Comparison of ENCODE assay signal across 9 cellular contexts in genomic region chr11:66976048-66976467, GRCh38. TPM values are rescaled to one million over a fixed set of nuclear protein-coding genes. Genes with fewer than 3 reads are reported as not detected.
DNase-seq lines count a peak whose midpoint lies in the region; ATAC-seq, FAIRE-seq and TF ChIP-seq lines count a peak whose summit lies in the region.
"Had no signal": no experiment of that assay in that cellular context is flagged by ENCODE, and none has a peak within 500 bp of the region (broad histone marks: within the 10 kb centered on the region; RNA-seq: fewer than 3 reads in every experiment).

No MANE protein-coding gene starts in this region.

- no TSS peak for BruUV-seq in endothelial cell of umbilical vein (replicated peaks; lab: Mats Ljungman, UMichigan)

- TF ChIP-seq POLR2A in endothelial cell of umbilical vein (IDR thresholded peaks at IDR 0.05; ENCODE audit: low read depth, low read length), result no peak

- intact Hi-C loops in endothelial cell of umbilical vein (cut with micrococcal nuclease), result loop anchor here (1.0 kb wide), 2 partner anchors 142 to 282 kb away; no protein-coding TSS in a partner anchor

- H3K9ac ChIP-seq in OCI-LY1 (ENCODE audit: low read length), result no peak overlapping the region
- no peak overlapping the region for H3K9ac ChIP-seq in endothelial cell of umbilical vein (replicated peaks; ENCODE audit: extremely low read depth, insufficient read depth, low read length)

- no peak for ATAC-seq in GM18858 (IDR thresholded peaks at IDR 0.05; ENCODE audit: unreplicated experiment)
- ATAC-seq in HG03354 (IDR thresholded peaks at IDR 0.05; ENCODE audit: poor library complexity, severe bottlenecking, unreplicated experiment), result no peak

- DNase-seq in NCI-H510A treated with DMSO at 0.1 percent for 48 hours (lab: John Stamatoyannopoulos, UW) (peak; percentile 20), NCI-H510A (lab: John Stamatoyannopoulos, UW) (no peak), endothelial cell of umbilical vein (ENCODE audit: low read depth, low spot score) (peak; percentile 51)
- peak; percentile 40 for DNase-seq in stimulated activated CD4-positive, alpha-beta T cell treated with anti-CD3 and anti-CD28 coated beads, Interleukin-1b, Interleukin-23, amount 100 ng/mL, for 48 hours
- no peak for DNase-seq in effector CD8-positive, alpha-beta T cell (lab: John Stamatoyannopoulos, UW)

- H3K79me2 ChIP-seq in OCI-LY1 (ENCODE audit: insufficient read depth, low read length) (no peaks in the 10 kb centered on the region), endothelial cell of umbilical vein (ENCODE audit: control insufficient read depth, insufficient read depth, low read length) (no peaks in the 10 kb centered on the region)

- H4K20me1 ChIP-seq in OCI-LY1 (ENCODE audit: insufficient read depth, low read length) (no peaks in the 10 kb centered on the region), endothelial cell of umbilical vein (replicated peaks; ENCODE audit: control insufficient read depth, extremely low read depth, insufficient read depth, low read length) (no peaks in the 10 kb centered on the region)

- H2AFZ ChIP-seq in OCI-LY1 (ENCODE audit: low read length) (no peak overlapping the region), endothelial cell of umbilical vein (ENCODE audit: low read depth, low read length) (no peak overlapping the region)

- TF ChIP-seq CTCF in OCI-LY1 (IDR thresholded peaks at IDR 0.05; ENCODE audit: low read length), result peak; percentile 68
- peak; percentile 69 to 82 for TF ChIP-seq CTCF in endothelial cell of umbilical vein (IDR thresholded peaks at IDR 0.05; ENCODE audit: extremely low read depth in 1 of 2, insufficient read depth in 1 of 2, low read depth in 1 of 2, low read length in 2 of 2)

- CTCF ChIA-PET in endothelial cell of umbilical vein (lab: Charles Lee), result interaction anchor here (0.7 to 2.8 kb wide), 40 partner anchors 8 to 298 kb away, joined by 3 to 49 read pairs (median 4); partner anchors contain the start of genes PC and RCE1

- H3K27me3 ChIP-seq in OCI-LY1 (ENCODE audit: insufficient read depth, low read length) (no peaks in the 10 kb centered on the region; the same call in 1 of the 2 replicates), endothelial cell of umbilical vein (ENCODE audit: control insufficient read depth in 2 of 2, insufficient read depth in 2 of 2, low read length in 2 of 2) (no peaks in the 10 kb centered on the region)

- dilution Hi-C loops in endothelial cell of umbilical vein (cut with MboI; ENCODE audit: extremely low pct_ligation_motif_present, low sequenced_read_pairs), result no loop called here

- H3K9me2 ChIP-seq in OCI-LY1 (ENCODE audit: low read depth, low read length), result no peaks in the 10 kb centered on the region

- H3K36me3 ChIP-seq in OCI-LY1 (ENCODE audit: insufficient read depth, low read length) (no peaks in the 10 kb centered on the region; the same call in 1 of the 2 replicates), endothelial cell of umbilical vein (ENCODE audit: control insufficient read depth in 2 of 2, extremely low read depth in 1 of 2, insufficient read depth in 2 of 2, low read length in 2 of 2) (no peaks in the 10 kb centered on the region)

- H3K9me1 ChIP-seq in endothelial cell of umbilical vein (replicated peaks; ENCODE audit: control insufficient read depth, extremely low read depth, insufficient read depth, low read length), result no peaks in the 10 kb centered on the region

- H3K4me3 ChIP-seq in OCI-LY1 (ENCODE audit: low read depth, low read length, poor library complexity, severe bottlenecking), result no peak overlapping the region
- H3K4me3 ChIP-seq in endothelial cell of umbilical vein (replicated peaks in 1 of 3; ENCODE audit: insufficient read depth in 1 of 3, low read depth in 1 of 3, low read length in 3 of 3), result no peak overlapping the region

- H3K4me2 ChIP-seq in OCI-LY1 (ENCODE audit: low read length), result no peak overlapping the region
- no peak overlapping the region for H3K4me2 ChIP-seq in endothelial cell of umbilical vein (ENCODE audit: insufficient read depth, low read length)

- H3K9me3 ChIP-seq in OCI-LY1 (ENCODE audit: low read length) (peaks cover 4% of the 10 kb centered on the region; the same call in 1 of the 2 replicates), endothelial cell of umbilical vein (replicated peaks; ENCODE audit: control insufficient read depth, insufficient read depth, low read length) (no peaks in the 10 kb centered on the region)

- no peak for FAIRE-seq in endothelial cell of umbilical vein (lab: Jason Lieb, UNC)

- H3K4me1 ChIP-seq in OCI-LY1 (ENCODE audit: insufficient read depth, low read length, severe bottlenecking) (no peaks in the 10 kb centered on the region), endothelial cell of umbilical vein (ENCODE audit: control insufficient read depth, extremely low read depth, insufficient read depth, low read length) (peaks cover 4% of the 10 kb centered on the region)

- H3K27ac ChIP-seq in OCI-LY1 (ENCODE audit: low read depth, low read length, poor library complexity, severe bottlenecking) (no peak overlapping the region), endothelial cell of umbilical vein (ENCODE audit: insufficient read depth, low read depth, low read length) (no peak overlapping the region)

- POLR2A ChIA-PET in endothelial cell of umbilical vein (lab: Charles Lee), result no interaction called here

- no peaks in the 10 kb centered on the region for H3F3A ChIP-seq in OCI-LY1 (ENCODE audit: insufficient read depth, low read length)

TF ChIP-seq in endothelial cell of umbilical vein, 7 proteins besides CTCF, POLR2A, EP300 and RAD21:
- TF ChIP-seq EZH2 (IDR thresholded peaks at IDR 0.05; ENCODE audit: borderline replicate concordance, low read depth, low read length, severe bottlenecking), result no peak
- no peak for TF ChIP-seq JUN (IDR thresholded peaks at IDR 0.05; ENCODE audit: borderline replicate concordance, insufficient read depth, insufficient read length, low read depth)
- TF ChIP-seq GATA2 (IDR thresholded peaks at IDR 0.05; ENCODE audit: insufficient read depth, insufficient read length, low read depth, low read length), result no peak
- no peak for TF ChIP-seq POLR2AphosphoS5 (IDR thresholded peaks at IDR 0.05; ENCODE audit: insufficient read depth, low read depth, low read length)
- TF ChIP-seq MAX (IDR thresholded peaks at IDR 0.05; ENCODE audit: insufficient read depth, insufficient read length), result no peak
- no peak for TF ChIP-seq FOS (IDR thresholded peaks at IDR 0.05; ENCODE audit: borderline replicate concordance, insufficient read depth, low read length)
- TF ChIP-seq MYC (IDR thresholded peaks at IDR 0.05; ENCODE audit: low read depth, low read length), result no peak

RNA-seq across cellular contexts. Expression of gene C11orf86, which starts 1.0 kb away (rescaled TPM):
- total RNA-seq in endothelial cell of umbilical vein, result not detected in 2 replicates
- not detected in 2 replicates for polyA plus RNA-seq in endothelial cell of umbilical vein
- polyA plus RNA-seq in endothelial cell of umbilical vein (2011; cell fraction: cytosol; rRNA removed), result not detected in 2 replicates
- polyA plus RNA-seq in endothelial cell of umbilical vein (2011; cell fraction: nucleus; rRNA removed), result not detected in 2 replicates
- polyA plus RNA-seq in endothelial cell of umbilical vein (2012), result not detected in 2 replicates
- not detected in 2 replicates for polyA minus RNA-seq in endothelial cell of umbilical vein
- 14.4 TPM for polyA minus RNA-seq in endothelial cell of umbilical vein (2011; cell fraction: cytosol; rRNA and poly(A)+ RNA removed)
- 0.38 TPM in 1 of 2 replicates, not detected in the other for polyA minus RNA-seq in endothelial cell of umbilical vein (2011; cell fraction: nucleus; rRNA and poly(A)+ RNA removed)
- total RNA-seq: T-cell had no signal

RNA-seq across cellular contexts. Expression of gene PC, which starts 17.9 kb away (rescaled TPM):
- total RNA-seq in endothelial cell of umbilical vein, result 15.6 and 17.5 TPM in 2 replicates
- 5.5 and 5.8 TPM in 2 replicates for polyA plus RNA-seq in endothelial cell of umbilical vein
- 3.9 and 4.1 TPM in 2 replicates for polyA plus RNA-seq in endothelial cell of umbilical vein (2011; cell fraction: cytosol; rRNA removed)
- 10.9 and 13.8 TPM in 2 replicates for polyA plus RNA-seq in endothelial cell of umbilical vein (2011; cell fraction: nucleus; rRNA removed)
- 5.4 and 10.6 TPM in 2 replicates for polyA plus RNA-seq in endothelial cell of umbilical vein (2012)
- 4.7 and 5.9 TPM in 2 replicates for polyA minus RNA-seq in endothelial cell of umbilical vein
- polyA minus RNA-seq in endothelial cell of umbilical vein (2011; cell fraction: cytosol; rRNA and poly(A)+ RNA removed), result 50.3 TPM
- 5.0 and 5.5 TPM in 2 replicates for polyA minus RNA-seq in endothelial cell of umbilical vein (2011; cell fraction: nucleus; rRNA and poly(A)+ RNA removed)

RNA-seq across cellular contexts. Expression of gene SYT12, which starts 46.9 kb away (rescaled TPM):
- not detected in 2 replicates for total RNA-seq in endothelial cell of umbilical vein
- not detected in 2 replicates for polyA plus RNA-seq in endothelial cell of umbilical vein
- not detected in 2 replicates for polyA plus RNA-seq in endothelial cell of umbilical vein (2011; cell fraction: cytosol; rRNA removed)
- not detected in 2 replicates for polyA plus RNA-seq in endothelial cell of umbilical vein (2011; cell fraction: nucleus; rRNA removed)
- not detected in 2 replicates for polyA plus RNA-seq in endothelial cell of umbilical vein (2012)
- not detected in 2 replicates for polyA minus RNA-seq in endothelial cell of umbilical vein
- polyA minus RNA-seq in endothelial cell of umbilical vein (2011; cell fraction: cytosol; rRNA and poly(A)+ RNA removed), result 16.8 TPM
- not detected in 2 replicates for polyA minus RNA-seq in endothelial cell of umbilical vein (2011; cell fraction: nucleus; rRNA and poly(A)+ RNA removed)

Comparison
In these comparisons a context has a peak if more than half of its experiments do, and no peak if none do; other contexts are left out.
1. DNase-seq: peak in NCI-H510A treated with DMSO at 0.1 percent for 48 hours (single experiment), endothelial cell of umbilical vein (single experiment) and stimulated activated CD4-positive, alpha-beta T cell treated with anti-CD3 and anti-CD28 coated beads, Interleukin-1b, Interleukin-23, amount 100 ng/mL, for 48 hours (single experiment); none in NCI-H510A (single experiment) and effector CD8-positive, alpha-beta T cell (single experiment).